17 cellular contexts compared by ENCODE assay signal in genomic region chr20:63107449-63108200, GRCh38.
DNase-seq lines count a peak whose midpoint lies in the region; ATAC-seq and TF ChIP-seq lines count a peak whose summit lies in the region.
"Had no signal": no experiment of that assay in that cellular context is flagged by ENCODE, and none has a peak within 500 bp of the region (broad histone marks: within the 10 kb centered on the region; RNA-seq: fewer than 3 reads in every experiment).

No MANE protein-coding gene starts in this region.

- H3K4me1 ChIP-seq in trophoblast cell (ENCODE audit: control insufficient read depth in 1 of 2, insufficient read depth in 2 of 2, low read length in 2 of 2) = no peaks in the 10 kb centered on the region
- H3K4me1 ChIP-seq in testis = no peaks in the 10 kb centered on the region
- H3K4me1 ChIP-seq: BE2C had no signal

- no CpG with 5 or more reads among the region's 8 CpGs for WGBS in trophoblast cell (ENCODE audit: extremely low coverage, insufficient coverage, insufficient read length)
- WGBS in testis, 2 donors = 65 to 79% methylated on average over 2 to 8 of the region's 8 CpGs

- peak; percentile 56 for DNase-seq in natural killer cell treated with Interleukin-12 subunit alpha and Interleukin-12 subunit beta and Interleukin-15 and Interleukin-18, amount 100 ng/mL, for 72 hours (ENCODE audit: low spot score)
- DNase-seq in natural killer cell (no peak), chondrocyte (ENCODE audit: low spot score) (peak; percentile 60), posterior vena cava (ENCODE audit: low spot score) (peak; percentile 67), trophoblast cell (no peak), testis (no peak)
- DNase-seq: ACHN; BE2C; CD4-positive, alpha-beta memory T cell; DMS153; DMS79; GDM1; HFFc6 had no signal

- H3K36me3 ChIP-seq in trophoblast cell (ENCODE audit: control insufficient read depth in 1 of 2, insufficient read depth in 2 of 2, low read length in 2 of 2) (no peaks in the 10 kb centered on the region), testis (ENCODE audit: low read depth, missing control alignments) (no peaks in the 10 kb centered on the region)
- H3K36me3 ChIP-seq: BE2C had no signal

- H3K4me3 Mint-ChIP-seq in natural killer cell treated with Interleukin-12 subunit alpha and Interleukin-12 subunit beta and Interleukin-15 and Interleukin-18, amount 100 ng/mL, for 72 hours = no peak overlapping the region
- H3K4me3 Mint-ChIP-seq in natural killer cell = no peak overlapping the region
- no peak overlapping the region for H3K4me3 Mint-ChIP-seq in chondrocyte (ENCODE audit: unreplicated experiment)
- H3K4me3 Mint-ChIP-seq: CD14-positive monocyte; CD4-positive, alpha-beta memory T cell; GM23338; HFFc6 had no signal

- H2AK5ac ChIP-seq in trophoblast cell (ENCODE audit: low read length) = no peak overlapping the region

- H3K4ac ChIP-seq in trophoblast cell (ENCODE audit: low read depth, low read length) = no peak overlapping the region

- H3K23ac ChIP-seq in trophoblast cell (ENCODE audit: low read length) = no peak overlapping the region

- TF ChIP-seq POLR2A in testis (IDR thresholded peaks at IDR 0.05) = no peak

- no peak overlapping the region for H3K14ac ChIP-seq in trophoblast cell (ENCODE audit: low read length)

- peaks cover 0 to 7% of the 10 kb centered on the region in 2 donors for H3K27me3 Mint-ChIP-seq in natural killer cell treated with Interleukin-12 subunit alpha and Interleukin-12 subunit beta and Interleukin-15 and Interleukin-18, amount 100 ng/mL, for 72 hours
- H3K27me3 Mint-ChIP-seq in natural killer cell (ENCODE audit: low read depth in 2 of 2) = peaks cover 0 to 6% of the 10 kb centered on the region in 2 donors
- H3K27me3 Mint-ChIP-seq in chondrocyte (ENCODE audit: low read depth) = peaks cover 2% of the 10 kb centered on the region

- no peaks in the 10 kb centered on the region for H3K4me1 Mint-ChIP-seq in natural killer cell treated with Interleukin-12 subunit alpha and Interleukin-12 subunit beta and Interleukin-15 and Interleukin-18, amount 100 ng/mL, for 72 hours (ENCODE audit: low read depth in 2 of 2)
- no peaks in the 10 kb centered on the region for H3K4me1 Mint-ChIP-seq in natural killer cell
- peaks cover 8% of the 10 kb centered on the region for H3K4me1 Mint-ChIP-seq in chondrocyte (ENCODE audit: low read depth)
- H3K4me1 Mint-ChIP-seq: GM23338 had no signal

- H3K79me1 ChIP-seq in trophoblast cell (ENCODE audit: low read length) = no peaks in the 10 kb centered on the region

- no peak overlapping the region for H3K4me2 ChIP-seq in trophoblast cell (ENCODE audit: low read length)
- H3K4me2 ChIP-seq: GM23338 had no signal

- H4K12ac ChIP-seq in trophoblast cell (ENCODE audit: low read depth, low read length) = no peak overlapping the region

- H3K9me3 Mint-ChIP-seq in natural killer cell treated with Interleukin-12 subunit alpha and Interleukin-12 subunit beta and Interleukin-15 and Interleukin-18, amount 100 ng/mL, for 72 hours = peaks cover 4% of the 10 kb centered on the region
- no peaks in the 10 kb centered on the region for H3K9me3 Mint-ChIP-seq in natural killer cell
- peaks cover 17% of the 10 kb centered on the region for H3K9me3 Mint-ChIP-seq in chondrocyte (ENCODE audit: low read depth)

- H2AFZ ChIP-seq in trophoblast cell (ENCODE audit: insufficient read depth, low read length, poor library complexity) = no peak overlapping the region
- H2AFZ ChIP-seq: GM23338 had no signal

- no peak overlapping the region for H3K18ac ChIP-seq in trophoblast cell (ENCODE audit: low read length)

- H3K27ac ChIP-seq in trophoblast cell (ENCODE audit: low read depth, low read length) = no peak overlapping the region
- H3K27ac ChIP-seq in testis = no peak overlapping the region
- H3K27ac ChIP-seq: HL-60 had no signal

- H3K27ac Mint-ChIP-seq in natural killer cell treated with Interleukin-12 subunit alpha and Interleukin-12 subunit beta and Interleukin-15 and Interleukin-18, amount 100 ng/mL, for 72 hours = no peak overlapping the region
- no peak overlapping the region for H3K27ac Mint-ChIP-seq in natural killer cell
- no peak overlapping the region for H3K27ac Mint-ChIP-seq in chondrocyte (ENCODE audit: unreplicated experiment)
- H3K27ac Mint-ChIP-seq: CD14-positive monocyte, GM23338, HFFc6 had no signal

- no peak overlapping the region for H4K8ac ChIP-seq in trophoblast cell (ENCODE audit: low read depth, low read length)

- peaks cover 29% of the 10 kb centered on the region for H3K9me3 ChIP-seq in trophoblast cell (ENCODE audit: insufficient read depth, low read depth, low read length)
- H3K9me3 ChIP-seq in testis = no peaks in the 10 kb centered on the region

- H3K79me2 ChIP-seq in trophoblast cell (ENCODE audit: control insufficient read depth, insufficient read depth, low read length, poor library complexity) = no peaks in the 10 kb centered on the region

- peaks cover 5% of the 10 kb centered on the region for H3K36me3 Mint-ChIP-seq in natural killer cell treated with Interleukin-12 subunit alpha and Interleukin-12 subunit beta and Interleukin-15 and Interleukin-18, amount 100 ng/mL, for 72 hours
- no peaks in the 10 kb centered on the region for H3K36me3 Mint-ChIP-seq in natural killer cell
- peaks cover 4% of the 10 kb centered on the region for H3K36me3 Mint-ChIP-seq in chondrocyte (ENCODE audit: low read depth)
- H3K36me3 Mint-ChIP-seq: CD14-positive monocyte had no signal

- H3K4me3 ChIP-seq in trophoblast cell (ENCODE audit: low read depth, low read length) = no peak overlapping the region
- H3K4me3 ChIP-seq in testis = no peak overlapping the region
- H3K4me3 ChIP-seq: GM23338 had no signal

- no peak overlapping the region for H3K9ac ChIP-seq in trophoblast cell (ENCODE audit: low read length)

- no peak overlapping the region for H4K91ac ChIP-seq in trophoblast cell (ENCODE audit: low read depth, low read length)

- TF ChIP-seq CTCF in natural killer cell (IDR thresholded peaks at IDR 0.05) (no peak), chondrocyte (IDR thresholded peaks at IDR 0.05) (no peak), testis (IDR thresholded peaks at IDR 0.05) (no peak)

- H3K27me3 ChIP-seq in trophoblast cell (ENCODE audit: insufficient read depth, low read length) (peaks cover 8% of the 10 kb centered on the region), testis (no peaks in the 10 kb centered on the region)

- no peak overlapping the region for H2BK12ac ChIP-seq in trophoblast cell (ENCODE audit: low read length)

- intact Hi-C loops in natural killer cell (cut with micrococcal nuclease) = no loop called here
- intact Hi-C loops in posterior vena cava (cut with DNase I) = no loop called here
- intact Hi-C loops in testis (cut with DNase I; ENCODE audit: low total_unique reads) = no loop called here

- no peak overlapping the region for H2BK120ac ChIP-seq in trophoblast cell (ENCODE audit: insufficient read depth, low read length, poor library complexity)

- ATAC-seq in natural killer cell treated with Interleukin-12 subunit alpha and Interleukin-12 subunit beta and Interleukin-15 and Interleukin-18, amount 100 ng/mL, for 72 hours = no peak
- no peak for ATAC-seq in natural killer cell
- ATAC-seq: GM23338, HCT116 had no signal

- H2BK5ac ChIP-seq in trophoblast cell (ENCODE audit: low read depth, low read length, poor library complexity) = no peak overlapping the region

Comparison
In these comparisons a context has a peak if more than half of its experiments do, and no peak if none do; other contexts are left out.
1. DNase-seq: peak in natural killer cell treated with Interleukin-12 subunit alpha and Interleukin-12 subunit beta and Interleukin-15 and Interleukin-18, amount 100 ng/mL, for 72 hours (single experiment), chondrocyte (single experiment) and posterior vena cava (single experiment); none in natural killer cell (single experiment), trophoblast cell (0 of 2) and testis (single experiment).